Comparison of ENCODE assay signal across 19 cellular contexts in the genomic region with DNA sequence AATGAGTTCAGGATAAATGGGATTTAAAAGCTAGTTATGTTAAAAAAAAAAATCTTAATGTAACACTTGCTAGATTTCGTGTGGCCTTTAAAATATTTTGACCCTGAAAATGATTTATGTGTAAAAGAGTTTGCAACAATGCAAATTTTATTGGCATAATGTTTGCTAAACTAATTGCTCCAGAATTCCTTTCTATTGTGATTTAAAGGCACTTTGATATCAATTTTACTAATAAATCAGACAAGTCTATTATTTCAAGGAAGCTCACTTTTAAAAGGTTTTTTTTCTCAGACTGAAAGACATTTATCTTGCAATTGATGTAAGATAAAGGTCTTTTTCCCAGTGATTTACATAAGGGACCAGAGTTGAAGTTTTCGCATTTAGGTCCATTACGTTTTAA. TPM values are rescaled to one million over a fixed set of nuclear protein-coding genes. Genes with fewer than 3 reads are reported as not detected.
DNase-seq lines count a peak whose midpoint lies in the region; ATAC-seq and TF ChIP-seq lines count a peak whose summit lies in the region.
"Had no signal": no experiment of that assay in that cellular context is flagged by ENCODE, and none has a peak within 500 bp of the region (broad histone marks: within the 10 kb centered on the region; RNA-seq: fewer than 3 reads in every experiment).

No MANE protein-coding gene starts in this region.

- H3K9me3 ChIP-seq in mammary epithelial cell (replicated peaks; ENCODE audit: insufficient read depth, low read length) (no peaks in the 10 kb centered on the region), RWPE2 (ENCODE audit: severe bottlenecking) (no peaks in the 10 kb centered on the region), hepatocyte (ENCODE audit: low read depth) (no peaks in the 10 kb centered on the region)
- H3K9me3 ChIP-seq: HAP-1 had no signal

- H3K9me2 ChIP-seq in hepatocyte (replicated peaks; ENCODE audit: insufficient read depth): no peaks in the 10 kb centered on the region

- H3K79me2 ChIP-seq in mammary epithelial cell (ENCODE audit: insufficient read depth, low read length) (peaks cover 87% of the 10 kb centered on the region), hepatocyte (peaks cover 57% of the 10 kb centered on the region)

- H3K9ac ChIP-seq in mammary epithelial cell (ENCODE audit: insufficient read depth, low read length): no peak overlapping the region
- H3K9ac ChIP-seq: BLaER1 treated with 17β-estradiol and CSF1 and Interleukin-3, amounts not matched to agents 10 nM and 100 nM had no signal

- intact Hi-C loops in mammary epithelial cell (cut with micrococcal nuclease) (no loop called here), MCF 10A (cut with micrococcal nuclease) (no loop called here)
- intact Hi-C loops in activated naive CD4-positive, alpha-beta T cell treated with anti-CD3 and anti-CD28 coated beads for 36 hours (cut with micrococcal nuclease): no loop called here

- DNase-seq in mammary epithelial cell (no peak), MCF 10A (ENCODE audit: unreplicated experiment) (no peak), NCI-H69 (lab: John Stamatoyannopoulos, UW) (peak; percentile 20), RWPE2 (ENCODE audit: low spot score) (no peak), NCI-H345 treated with DMSO at 0.1 percent for 48 hours (lab: John Stamatoyannopoulos, UW; ENCODE audit: unreplicated experiment) (no peak), hepatocyte (ENCODE audit: low spot score) (no peak)
- DNase-seq in activated naive CD4-positive, alpha-beta T cell treated with anti-CD3 and anti-CD28 coated beads for 36 hours: no peak
- DNase-seq: 8988T; CD8-positive, alpha-beta T cell; DMS 273 treated with DMSO at 0.1 percent for 48 hours; DMS53; DND-41; EL had no signal

- H3K36me3 ChIP-seq in mammary epithelial cell (ENCODE audit: insufficient read depth, low read length): no peaks in the 10 kb centered on the region
- no peaks in the 10 kb centered on the region for H3K36me3 ChIP-seq in RWPE2 (ENCODE audit: low read depth)
- H3K36me3 ChIP-seq in hepatocyte (replicated peaks; ENCODE audit: insufficient read depth, low read depth): no peaks in the 10 kb centered on the region
- H3K36me3 ChIP-seq: HAP-1 had no signal

- CTCF ChIA-PET in mammary epithelial cell (lab: Charles Lee; ENCODE audit: low non-redundant PET) (no interaction called here), MCF 10A (lab: Yijun Ruan, JAX) (interaction anchor here (0.6 to 1.0 kb wide), 3 partner anchors 11 to 146 kb away, joined by 3 read pairs; no protein-coding TSS in a partner anchor)
- CTCF ChIA-PET in activated naive CD4-positive, alpha-beta T cell treated with anti-CD3 and anti-CD28 coated beads for 36 hours (lab: Charles Lee): no interaction called here

- peaks cover 11% of the 10 kb centered on the region for H3K36me3 Mint-ChIP-seq in MCF 10A (ENCODE audit: insufficient read depth, unreplicated experiment)
- H3K36me3 Mint-ChIP-seq in activated naive CD4-positive, alpha-beta T cell treated with anti-CD3 and anti-CD28 coated beads for 36 hours (ENCODE audit: low read depth): peaks cover 1% of the 10 kb centered on the region
- H3K36me3 Mint-ChIP-seq: CD8-positive, alpha-beta T cell had no signal

- no peaks in the 10 kb centered on the region for H3K27me3 Mint-ChIP-seq in MCF 10A (ENCODE audit: insufficient read depth, unreplicated experiment)
- no peaks in the 10 kb centered on the region for H3K27me3 Mint-ChIP-seq in activated naive CD4-positive, alpha-beta T cell treated with anti-CD3 and anti-CD28 coated beads for 36 hours (ENCODE audit: low read depth)
- H3K27me3 Mint-ChIP-seq: B cell, IgD-negative memory B cell had no signal

- H3K4me1 ChIP-seq in mammary epithelial cell (ENCODE audit: insufficient read depth, low read length) (peaks cover 29% of the 10 kb centered on the region), RWPE2 (ENCODE audit: insufficient read depth, poor library complexity, severe bottlenecking) (peaks cover 32% of the 10 kb centered on the region), hepatocyte (ENCODE audit: insufficient read depth) (no peaks in the 10 kb centered on the region)

- in situ Hi-C loops in mammary epithelial cell (cut with MboI; ENCODE audit: low sequenced_read_pairs in 2 of 2): no loop called here

- H3K4me3 Mint-ChIP-seq in MCF 10A (ENCODE audit: unreplicated experiment): no peak overlapping the region
- no peak overlapping the region for H3K4me3 Mint-ChIP-seq in activated naive CD4-positive, alpha-beta T cell treated with anti-CD3 and anti-CD28 coated beads for 36 hours
- H3K4me3 Mint-ChIP-seq: CD8-positive, alpha-beta T cell had no signal

- no peak for ATAC-seq in RWPE2 (ENCODE audit: low read depth)
- ATAC-seq: CD8-positive, alpha-beta T cell; GM12878; HepG2 had no signal

- no peak overlapping the region for H3K4me2 ChIP-seq in mammary epithelial cell (ENCODE audit: insufficient read depth, low read depth, low read length)
- H3K4me2 ChIP-seq in hepatocyte: no peak overlapping the region
- H3K4me2 ChIP-seq: BLaER1 treated with 17β-estradiol and CSF1 and Interleukin-3, amounts not matched to agents 10 nM and 100 nM had no signal

- TF ChIP-seq CTCF in mammary epithelial cell (conservative IDR thresholded peaks at IDR 0.05 in 1 of 2, IDR thresholded peaks at IDR 0.05 in 1 of 2; ENCODE audit: extremely low read depth in 1 of 2, insufficient read depth in 1 of 2, low read depth in 1 of 2, low read length in 2 of 2) (no peak), MCF 10A (IDR thresholded peaks at IDR 0.05; ENCODE audit: unreplicated experiment) (no peak), RWPE2 (IDR thresholded peaks at IDR 0.05; ENCODE audit: poor library complexity, severe bottlenecking) (no peak), hepatocyte (IDR thresholded peaks at IDR 0.05; ENCODE audit: poor library complexity) (no peak)

- H3K4me3 ChIP-seq in mammary epithelial cell (replicated peaks in 1 of 3; ENCODE audit: insufficient read depth in 1 of 3, low read depth in 2 of 3, low read length in 3 of 3) (no peak overlapping the region), RWPE2 (ENCODE audit: severe bottlenecking) (no peak overlapping the region), hepatocyte (no peak overlapping the region)
- H3K4me3 ChIP-seq: BLaER1 treated with 17β-estradiol and CSF1 and Interleukin-3, amounts not matched to agents 10 nM and 100 nM; GM12878; HAP-1 had no signal

- no peaks in the 10 kb centered on the region for H3K27me3 ChIP-seq in mammary epithelial cell (ENCODE audit: insufficient read depth, low read length)
- H3K27me3 ChIP-seq in RWPE2 (ENCODE audit: insufficient read depth, poor library complexity, severe bottlenecking): no peaks in the 10 kb centered on the region
- no peaks in the 10 kb centered on the region for H3K27me3 ChIP-seq in hepatocyte
- H3K27me3 ChIP-seq: BLaER1 treated with 17β-estradiol and CSF1 and Interleukin-3, amounts not matched to agents 10 nM and 100 nM had no signal

- POLR2A ChIA-PET in MCF 10A (lab: Yijun Ruan, JAX): interaction anchor here (1.0 to 5.9 kb wide), 7 partner anchors 13 to 122 kb away, joined by 3 to 19 read pairs (median 5); no protein-coding TSS in a partner anchor

- H2AFZ ChIP-seq in mammary epithelial cell (ENCODE audit: low read depth, low read length) (no peak overlapping the region), hepatocyte (no peak overlapping the region)

- BruUV-seq in mammary epithelial cell (replicated peaks; lab: Mats Ljungman, UMichigan) (no TSS peak), MCF 10A (replicated peaks; lab: Mats Ljungman, UMichigan) (no TSS peak)

- peak overlapping the region; percentile 48 for H3K27ac ChIP-seq in mammary epithelial cell (ENCODE audit: insufficient read depth, low read depth, low read length)
- H3K27ac ChIP-seq in RWPE2 (ENCODE audit: poor library complexity, severe bottlenecking): peak overlapping the region; percentile 18
- no peak overlapping the region for H3K27ac ChIP-seq in hepatocyte
- H3K27ac ChIP-seq: BLaER1 treated with 17β-estradiol and CSF1 and Interleukin-3, amounts not matched to agents 10 nM and 100 nM had no signal

- no peak overlapping the region for H3K27ac Mint-ChIP-seq in MCF 10A (ENCODE audit: low read depth, unreplicated experiment)
- no peak overlapping the region for H3K27ac Mint-ChIP-seq in activated naive CD4-positive, alpha-beta T cell treated with anti-CD3 and anti-CD28 coated beads for 36 hours
- H3K27ac Mint-ChIP-seq: CD8-positive, alpha-beta T cell had no signal

- no peaks in the 10 kb centered on the region for H4K20me1 ChIP-seq in mammary epithelial cell (ENCODE audit: insufficient read depth, low read length)
- H4K20me1 ChIP-seq in hepatocyte (ENCODE audit: insufficient read depth, poor library complexity, severe bottlenecking): no peaks in the 10 kb centered on the region
- H4K20me1 ChIP-seq: BLaER1 treated with 17β-estradiol and CSF1 and Interleukin-3, amounts not matched to agents 10 nM and 100 nM had no signal

- peaks cover 22% of the 10 kb centered on the region for H3K4me1 Mint-ChIP-seq in MCF 10A (ENCODE audit: insufficient read depth, unreplicated experiment)
- H3K4me1 Mint-ChIP-seq in activated naive CD4-positive, alpha-beta T cell treated with anti-CD3 and anti-CD28 coated beads for 36 hours (ENCODE audit: low read depth): peaks cover 13% of the 10 kb centered on the region

- H3K9me3 Mint-ChIP-seq in MCF 10A (ENCODE audit: unreplicated experiment): no peaks in the 10 kb centered on the region
- no peaks in the 10 kb centered on the region for H3K9me3 Mint-ChIP-seq in activated naive CD4-positive, alpha-beta T cell treated with anti-CD3 and anti-CD28 coated beads for 36 hours
- H3K9me3 Mint-ChIP-seq: CD8-positive, alpha-beta T cell; IgD-negative memory B cell had no signal

- WGBS in mammary epithelial cell (ENCODE audit: low coverage, missing lambda C conversion rate): 76% methylated on average over 3 of the region's 3 CpGs
- WGBS in hepatocyte (ENCODE audit: low lambda C conversion rate, missing lambda C conversion rate): 91% methylated on average over 3 of the region's 3 CpGs

- dilution Hi-C loops in mammary epithelial cell (cut with HindIII; ENCODE audit: low sequenced_read_pairs): no loop called here

RNA-seq across cellular contexts. Expression of a gene that starts 17.5 kb away (rescaled TPM):
- 10 to 100 TPM; 32.0 to 41.1 TPM for total RNA-seq in mammary epithelial cell
- polyA plus RNA-seq in mammary epithelial cell: 26.0 TPM
- 20.5 TPM for polyA minus RNA-seq in mammary epithelial cell
- 56.9 and 57.7 TPM in 2 replicates for total RNA-seq in MCF 10A (2022)
- 10 to 100 TPM; 10.7 to 12.8 TPM for total RNA-seq in activated naive CD4-positive, alpha-beta T cell treated with anti-CD3 and anti-CD28 coated beads for 36 hours
- 27.2 and 30.7 TPM in 2 replicates for total RNA-seq in hepatocyte
- polyA plus RNA-seq in hepatocyte: 16.5 and 20.5 TPM in 2 replicates
